In genomic region chr18:32937007-32937540, GRCh38 we compare ENCODE assay signal across 15 cellular contexts.
"Had no signal": no experiment of that assay in that cellular context is flagged by ENCODE, and none has a peak within 500 bp of the region (broad histone marks: within the 10 kb centered on the region; RNA-seq: fewer than 3 reads in every experiment).

No MANE protein-coding gene starts in this region.

- H3K36me3 ChIP-seq: ascending aorta, heart left ventricle, pancreas had no signal

- H3K36me3 Mint-ChIP-seq: immature natural killer cell; stimulated activated effector memory CD8-positive, alpha-beta T cell treated with anti-CD3 and anti-CD28 coated beads, Interleukin-12 subunit alpha, Interleukin-12 subunit beta, amount 100 ng/mL, for 72 hours had no signal

- H3K9me3 ChIP-seq: ascending aorta, heart left ventricle, pancreas had no signal

- H3K4me3 ChIP-seq: ascending aorta, heart left ventricle, lung, pancreas had no signal

- H3K27ac Mint-ChIP-seq: immature natural killer cell; stimulated activated effector memory CD8-positive, alpha-beta T cell treated with anti-CD3 and anti-CD28 coated beads, Interleukin-12 subunit alpha, Interleukin-12 subunit beta, amount 100 ng/mL, for 72 hours had no signal

- H3K27ac ChIP-seq: ascending aorta, epithelial cell of prostate, heart left ventricle, pancreas had no signal

- H3K4me1 Mint-ChIP-seq: immature natural killer cell; stimulated activated effector memory CD8-positive, alpha-beta T cell treated with anti-CD3 and anti-CD28 coated beads, Interleukin-12 subunit alpha, Interleukin-12 subunit beta, amount 100 ng/mL, for 72 hours had no signal

- H3K4me1 ChIP-seq: ascending aorta, heart left ventricle, pancreas had no signal

- H3K27me3 ChIP-seq: ascending aorta, heart left ventricle, pancreas had no signal

- FAIRE-seq: bronchial epithelial cell, pancreas had no signal

- DNase-seq: activated CD4-positive, alpha-beta T cell treated with anti-CD3 and anti-CD28 coated beads, Interleukin-2, amount 50 U/mL, for 1 hour; activated CD8-positive, alpha-beta memory T cell treated with anti-CD3 and anti-CD28 coated beads for 24 hours; foreskin melanocyte; heart left ventricle; immature natural killer cell; left colon; midbrain; pancreas; T-helper 9 cell had no signal

- H3K4me3 Mint-ChIP-seq: immature natural killer cell; stimulated activated effector memory CD8-positive, alpha-beta T cell treated with anti-CD3 and anti-CD28 coated beads, Interleukin-12 subunit alpha, Interleukin-12 subunit beta, amount 100 ng/mL, for 72 hours had no signal

- ATAC-seq: activated CD4-positive, CD25-positive, alpha-beta regulatory T cell treated with anti-CD3 and anti-CD28 coated beads, Interleukin-2, amount 50 U/mL, for 24 hours; heart left ventricle; left colon; pancreas; stimulated activated effector memory CD8-positive, alpha-beta T cell treated with anti-CD3 and anti-CD28 coated beads, Interleukin-12 subunit alpha, Interleukin-12 subunit beta, amount 100 ng/mL, for 72 hours had no signal
